In the genomic region with DNA sequence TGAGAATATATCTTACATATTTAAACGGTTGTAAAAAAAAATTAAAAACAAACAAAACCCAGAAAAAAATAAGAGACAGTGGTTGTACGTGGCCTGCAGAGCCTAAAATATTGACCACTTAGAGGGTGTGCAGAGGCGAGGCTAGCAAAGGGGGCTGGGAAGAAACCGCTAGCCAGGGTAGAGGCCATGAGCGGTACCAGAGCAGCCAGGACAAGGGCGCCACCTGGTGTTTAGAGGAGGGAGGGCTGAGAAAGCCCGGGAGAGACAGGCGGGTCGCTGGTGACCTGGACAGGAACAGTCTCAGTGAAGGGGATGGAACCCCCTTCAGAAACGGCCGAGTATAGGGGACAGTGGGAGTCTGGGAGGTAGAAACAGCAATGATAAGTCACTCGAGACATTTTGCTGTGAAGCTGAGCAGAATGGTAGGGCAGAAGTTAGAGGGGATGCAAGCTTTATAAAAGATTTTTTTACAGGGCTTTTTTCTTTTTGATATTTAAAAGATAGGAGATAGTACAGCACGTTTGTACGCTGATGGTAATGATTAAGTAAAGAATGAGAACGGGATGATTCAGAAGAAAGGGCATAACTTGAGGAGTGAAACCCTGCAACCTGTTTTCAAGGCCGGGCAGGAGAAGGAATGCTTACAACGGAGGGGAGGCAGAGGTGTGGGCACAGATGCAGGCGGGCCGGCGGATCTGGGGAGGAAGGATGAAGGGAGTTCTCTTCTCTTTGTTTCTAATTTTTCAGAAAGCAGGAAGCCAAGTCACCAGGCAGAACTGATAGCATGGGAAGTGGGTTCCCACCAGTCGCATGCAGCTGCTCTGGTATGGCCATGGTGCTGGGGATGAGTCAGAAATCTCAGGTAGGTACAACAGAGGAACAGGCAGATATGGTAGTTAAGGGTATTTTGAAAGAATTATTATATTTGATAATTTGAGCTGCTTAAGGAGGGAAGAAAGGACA, we compare ENCODE assay signal across 8 cellular contexts.
DNase-seq lines count a peak whose midpoint lies in the region; ATAC-seq and TF ChIP-seq lines count a peak whose summit lies in the region.

No MANE protein-coding gene starts in this region.

- H3K9me3 ChIP-seq in parathyroid adenoma (ENCODE audit: control insufficient read depth, low read length): no peaks in the 10 kb centered on the region
- H3K9me3 ChIP-seq in upper lobe of left lung: no peaks in the 10 kb centered on the region

- H3K36me3 ChIP-seq in parathyroid adenoma (ENCODE audit: control insufficient read depth, insufficient read depth, low read length): no peaks in the 10 kb centered on the region
- peaks cover 0 to 19% (median 0%) of the 10 kb centered on the region in 4 donors for H3K36me3 ChIP-seq in upper lobe of left lung

- ATAC-seq in GM19438 (IDR thresholded peaks at IDR 0.05; ENCODE audit: low read depth, unreplicated experiment) (peak; percentile 98), HG03460 (IDR thresholded peaks at IDR 0.05; ENCODE audit: unreplicated experiment) (peak; percentile 98), upper lobe of left lung (ENCODE audit: low FRiP score in 2 of 2) (peak; percentile 82 to 84)

- H3K27me3 ChIP-seq in parathyroid adenoma (ENCODE audit: control insufficient read depth, insufficient read depth, low read length) (no peaks in the 10 kb centered on the region), upper lobe of left lung (no peaks in the 10 kb centered on the region)

- H3K79me2 ChIP-seq in parathyroid adenoma: no peaks in the 10 kb centered on the region

- TF ChIP-seq EP300 in upper lobe of left lung (IDR thresholded peaks at IDR 0.05): no peak

- no peak overlapping the region for H3K4me3 ChIP-seq in fibroblast of villous mesenchyme (ENCODE audit: low read depth, low read length)
- no peak overlapping the region for H3K4me3 ChIP-seq in parathyroid adenoma (ENCODE audit: low read depth, low read length)
- no peak overlapping the region for H3K4me3 ChIP-seq in upper lobe of left lung

- no peak overlapping the region for H3K4me2 ChIP-seq in parathyroid adenoma (ENCODE audit: low read length)

- WGBS in upper lobe of left lung, 2 donors: 32 to 39% methylated on average over 21 of the region's 21 CpGs

- H3K27ac ChIP-seq in parathyroid adenoma (no peak overlapping the region), upper lobe of left lung (no peak overlapping the region)

- TF ChIP-seq CTCF in fibroblast of villous mesenchyme (IDR thresholded peaks at IDR 0.05; ENCODE audit: insufficient read depth, low read depth, low read length) (peak; percentile 91), parathyroid adenoma (IDR thresholded peaks at IDR 0.05) (peak; percentile 90), upper lobe of left lung (IDR thresholded peaks at IDR 0.05) (peak; percentile 44 to 82 (median 67))

- no peak overlapping the region for H3K9ac ChIP-seq in parathyroid adenoma

- DNase-seq in COR-L47 (lab: John Stamatoyannopoulos, UW): peak; percentile 8
- DNase-seq in OCI-M1 (lab: John Stamatoyannopoulos, UW): peak; percentile 86
- peak; percentile 74 for DNase-seq in activated T-cell treated with anti-CD3 and anti-CD28 coated beads for 48 hours (ENCODE audit: low read depth)
- DNase-seq in fibroblast of villous mesenchyme (ENCODE audit: low read depth): peak; percentile 42
- peak in 1 of 2 donors; percentile 68 for DNase-seq in upper lobe of left lung

- peak overlapping the region; percentile 55 for H2AFZ ChIP-seq in parathyroid adenoma

- no peak for TF ChIP-seq POLR2A in upper lobe of left lung (IDR thresholded peaks at IDR 0.05)

- H3K4me1 ChIP-seq in parathyroid adenoma (no peaks in the 10 kb centered on the region), upper lobe of left lung (peaks cover 0 to 6% (median 2%) of the 10 kb centered on the region in 4 donors)
